Comparison of ENCODE assay signal across 31 cellular contexts in genomic region chr10:101005361-101005760, GRCh38. TPM values are rescaled to one million over a fixed set of nuclear protein-coding genes. Genes with fewer than 3 reads are reported as not detected.
DNase-seq lines count a peak whose midpoint lies in the region; ATAC-seq, FAIRE-seq and TF ChIP-seq lines count a peak whose summit lies in the region.
"Had no signal": no experiment of that assay in that cellular context is flagged by ENCODE, and none has a peak within 500 bp of the region (broad histone marks: within the 10 kb centered on the region; RNA-seq: fewer than 3 reads in every experiment).

No MANE protein-coding gene starts in this region.

- intact Hi-C loops in heart left ventricle (cut with DNase I) (no loop called here), cardiac septum (cut with DNase I) (no loop called here), gastrocnemius medialis (cut with DNase I; ENCODE audit: low total_unique reads) (no loop called here), prostate gland (cut with DNase I) (no loop called here)

- in situ Hi-C loops in gastrocnemius medialis (cut with MboI; ENCODE audit: low sequenced_read_pairs in 4 of 4) = no loop called here

- H3K4me1 ChIP-seq in heart left ventricle = peaks cover 8 to 81% (median 56%) of the 10 kb centered on the region in 12 donors
- peaks cover 35 to 48% of the 10 kb centered on the region in 2 donors for H3K4me1 ChIP-seq in gastrocnemius medialis
- H3K4me1 ChIP-seq in prostate gland (replicated peaks) = peaks cover 14% of the 10 kb centered on the region
- peaks cover 0 to 40% (median under 1%) of the 10 kb centered on the region in 4 donors for H3K4me1 ChIP-seq in Peyer's patch

- no peaks in the 10 kb centered on the region for H3K9me3 ChIP-seq in heart left ventricle
- H3K9me3 ChIP-seq in gastrocnemius medialis = no peaks in the 10 kb centered on the region
- H3K9me3 ChIP-seq in prostate gland = no peaks in the 10 kb centered on the region
- H3K9me3 ChIP-seq in Peyer's patch = no peaks in the 10 kb centered on the region
- H3K9me3 ChIP-seq: BE2C, HAP-1 had no signal

- no peaks in the 10 kb centered on the region for H3K27me3 ChIP-seq in heart left ventricle
- no peaks in the 10 kb centered on the region for H3K27me3 ChIP-seq in layer of hippocampus (ENCODE audit: control insufficient read depth, insufficient read depth, low read length)
- no peaks in the 10 kb centered on the region for H3K27me3 ChIP-seq in gastrocnemius medialis
- H3K27me3 ChIP-seq in prostate gland (replicated peaks; ENCODE audit: insufficient read depth) = no peaks in the 10 kb centered on the region
- no peaks in the 10 kb centered on the region for H3K27me3 ChIP-seq in Peyer's patch
- H3K27me3 ChIP-seq: BE2C had no signal

- TF ChIP-seq POLR2A in heart left ventricle (IDR thresholded peaks at IDR 0.05) (no peak), gastrocnemius medialis (IDR thresholded peaks at IDR 0.05) (no peak), prostate gland (IDR thresholded peaks at IDR 0.05) (no peak), Peyer's patch (IDR thresholded peaks at IDR 0.05) (no peak)

- H3K4me3 ChIP-seq in heart left ventricle (no peak overlapping the region), gastrocnemius medialis (no peak overlapping the region), prostate gland (no peak overlapping the region), Peyer's patch (no peak overlapping the region)
- H3K4me3 ChIP-seq: GM12878, HAP-1, PC-9 had no signal

- WGBS in heart left ventricle, 4 donors = 69 to 90% (median 77%) methylated on average over 19 to 23 of the region's 23 CpGs
- 87% methylated on average over 23 of the region's 23 CpGs for WGBS in prostate gland

- TF ChIP-seq CTCF in heart left ventricle (IDR thresholded peaks at IDR 0.05) = no peak
- no peak for TF ChIP-seq CTCF in gastrocnemius medialis (IDR thresholded peaks at IDR 0.05 in 4 of 5, conservative IDR thresholded peaks at IDR 0.05 in 1 of 5)
- TF ChIP-seq CTCF in prostate gland (IDR thresholded peaks at IDR 0.05) = no peak
- no peak for TF ChIP-seq CTCF in Peyer's patch (IDR thresholded peaks at IDR 0.05)

- H3K27ac ChIP-seq in heart left ventricle = peak overlapping the region in 10 of 12 donors; percentile 11 to 100 (median 63)
- H3K27ac ChIP-seq in layer of hippocampus (ENCODE audit: low read depth, low read length) = peak overlapping the region; percentile 86
- peak overlapping the region in 3 of 4 donors; percentile 3 to 100 (median 52) for H3K27ac ChIP-seq in gastrocnemius medialis
- no peak overlapping the region for H3K27ac ChIP-seq in prostate gland
- H3K27ac ChIP-seq in Peyer's patch = no peak overlapping the region
- H3K27ac ChIP-seq: HL-60, PC-9 had no signal

- peaks cover 6 to 52% (median 50%) of the 10 kb centered on the region in 9 donors for H3K36me3 ChIP-seq in heart left ventricle
- H3K36me3 ChIP-seq in gastrocnemius medialis = peaks cover 0 to 32% of the 10 kb centered on the region in 2 donors
- peaks cover 3 to 15% of the 10 kb centered on the region in 2 donors for H3K36me3 ChIP-seq in prostate gland
- H3K36me3 ChIP-seq in Peyer's patch = peaks cover 0 to 41% (median 0%) of the 10 kb centered on the region in 3 donors

- FAIRE-seq in HTR-8/SVneo (lab: Jason Lieb, UNC) = peak; percentile 38
- FAIRE-seq: GM12878 had no signal

- DNase-seq in heart left ventricle = peak in 1 of 5 donors; percentile 68
- no peak for DNase-seq in cardiac septum (ENCODE audit: low spot score)
- DNase-seq in HTR-8/SVneo (ENCODE audit: insufficient read length, low spot score) = no peak
- DNase-seq in gastrocnemius medialis = no peak
- DNase-seq in prostate gland (ENCODE audit: low spot score) = no peak
- no peak for DNase-seq in Peyer's patch
- DNase-seq: 8988T; ACHN; BE2C; CD8-positive, alpha-beta memory T cell; DMS 273 treated with DMSO at 0.1 percent for 48 hours; DMS79; EL; GDM1; GOT3; Karpas-422; NCI-H1092; NCI-H1417 treated with DMSO at 0.1 percent for 48 hours; NCI-H1694 treated with DMSO at 0.1 percent for 48 hours; NCI-H2081; NCI-H2227 treated with DMSO at 0.1 percent for 48 hours; NCI-H526 treated with DMSO at 0.1 percent for 48 hours; PC-9; RPMI8226; SHP77 had no signal

- ATAC-seq in heart left ventricle (no peak), gastrocnemius medialis (no peak), GM21381 (IDR thresholded peaks at IDR 0.05; ENCODE audit: unreplicated experiment) (no peak)
- ATAC-seq: GM12878 had no signal

RNA-seq across cellular contexts. Expression of gene LZTS2, which starts 5.8 kb away (rescaled TPM):
- total RNA-seq in heart left ventricle (10 to 100 TPM; 33.7 to 93.0 (median 40.6) TPM), cardiac septum (47.2 TPM), gastrocnemius medialis (10 to 100 TPM; 22.5 to 44.7 (median 26.7) TPM), prostate gland (100 to 1,000 TPM; 108 to 189 TPM), Peyer's patch (10 to 100 TPM; 28.0 to 57.4 (median 47.1) TPM)
- 10 to 100 TPM; 45.5 to 61.9 TPM for polyA plus RNA-seq in heart left ventricle

RNA-seq across cellular contexts. Expression of gene TWNK, which starts 18.0 kb away (rescaled TPM):
- total RNA-seq in heart left ventricle (1 to 10 TPM; 4.7 to 7.6 (median 5.8) TPM), cardiac septum (5.2 TPM), gastrocnemius medialis (10 to 100 TPM in 2 of 4 donors, 1 to 10 TPM in 2; 8.2 to 19.8 (median 10.0) TPM), prostate gland (10 to 100 TPM in 1 of 2 donors, 1 to 10 TPM in 1; 9.7 to 17.3 TPM), Peyer's patch (10 to 100 TPM in 1 of 4 donors, 1 to 10 TPM in 3; 3.8 to 18.2 (median 4.4) TPM)
- 1 to 10 TPM; 4.8 to 9.5 TPM for polyA plus RNA-seq in heart left ventricle

RNA-seq across cellular contexts. Expression of gene MRPL43, which starts 18.1 kb away (rescaled TPM):
- total RNA-seq in heart left ventricle (100 to 1,000 TPM in 1 of 9 donors, 10 to 100 TPM in 8; 44.8 to 108 (median 55.9) TPM), cardiac septum (51.7 TPM), gastrocnemius medialis (100 to 1,000 TPM in 1 of 4 donors, 10 to 100 TPM in 3; 83.3 to 129 (median 92.5) TPM), prostate gland (100 to 1,000 TPM in 1 of 2 donors, 10 to 100 TPM in 1; 98.3 to 119 TPM), Peyer's patch (10 to 100 TPM; 40.5 to 85.5 (median 61.7) TPM)
- polyA plus RNA-seq in heart left ventricle = 100 to 1,000 TPM in 1 of 2 donors, 10 to 100 TPM in 1; 82.2 to 113 TPM

RNA-seq across cellular contexts. Expression of gene PDZD7, which starts 25.6 kb away (rescaled TPM):
- total RNA-seq in heart left ventricle (under 1 TPM in 8 of 9 donors, not detected in 1; 0.09 to 0.97 (median 0.35) TPM), cardiac septum (0.40 TPM), gastrocnemius medialis (under 1 TPM in 1 of 4 donors, not detected in 3; 0.11 TPM), prostate gland (1 to 10 TPM in 1 of 2 donors, under 1 TPM in 1; 0.82 to 1.5 TPM), Peyer's patch (10 to 100 TPM in 3 of 4 donors, under 1 TPM in 1; 0.83 to 58.7 (median 51.3) TPM)
- under 1 TPM; 0.15 to 0.27 TPM for polyA plus RNA-seq in heart left ventricle
- total RNA-seq: GM12878 had no signal
- polyA plus RNA-seq: CD14-positive monocyte had no signal

RNA-seq across cellular contexts. Expression of gene SFXN3, which starts 25.7 kb away (rescaled TPM):
- total RNA-seq in heart left ventricle (10 to 100 TPM; 12.1 to 37.4 (median 17.8) TPM), cardiac septum (30.8 TPM), gastrocnemius medialis (1 to 10 TPM; 4.2 to 9.5 (median 7.0) TPM), prostate gland (10 to 100 TPM; 20.7 to 65.4 TPM), Peyer's patch (100 to 1,000 TPM; 165 to 772 (median 494) TPM)
- 10 to 100 TPM; 11.7 to 23.5 TPM for polyA plus RNA-seq in heart left ventricle

Comparison
In these comparisons a context has a peak if more than half of its experiments do, and no peak if none do; other contexts are left out.
1. H3K27ac ChIP-seq: peak in heart left ventricle (10 of 12), layer of hippocampus (single experiment) and gastrocnemius medialis (3 of 4); none in prostate gland (0 of 2) and Peyer's patch (0 of 4).